ENCODE assay signal across 1 cellular context in the genomic region with DNA sequence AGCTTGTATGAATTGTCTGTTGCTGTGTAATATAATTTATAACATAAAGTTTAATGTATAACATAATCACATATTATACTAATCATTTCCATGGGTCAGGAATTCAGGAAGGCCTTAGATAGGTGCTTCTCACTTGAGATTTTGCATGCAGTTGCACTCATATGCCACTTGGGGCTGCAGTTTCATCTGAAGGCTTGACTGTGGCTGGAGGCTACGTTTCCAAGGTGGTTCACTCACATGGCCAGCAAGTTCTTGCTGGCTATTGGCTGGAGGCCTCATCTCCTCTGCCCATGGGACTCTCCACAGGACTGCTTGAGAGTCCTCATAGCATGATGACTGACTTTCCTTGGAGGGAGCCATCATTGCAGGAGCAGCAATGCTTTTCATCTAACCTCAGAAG.
TF ChIP-seq lines count a peak whose summit lies in the region.

No MANE protein-coding gene starts in this region.

TF ChIP-seq in HEK293, 187 proteins besides CTCF, POLR2A, EP300 and RAD21 (continued from another document):
- TF ChIP-seq, protein P1, sequence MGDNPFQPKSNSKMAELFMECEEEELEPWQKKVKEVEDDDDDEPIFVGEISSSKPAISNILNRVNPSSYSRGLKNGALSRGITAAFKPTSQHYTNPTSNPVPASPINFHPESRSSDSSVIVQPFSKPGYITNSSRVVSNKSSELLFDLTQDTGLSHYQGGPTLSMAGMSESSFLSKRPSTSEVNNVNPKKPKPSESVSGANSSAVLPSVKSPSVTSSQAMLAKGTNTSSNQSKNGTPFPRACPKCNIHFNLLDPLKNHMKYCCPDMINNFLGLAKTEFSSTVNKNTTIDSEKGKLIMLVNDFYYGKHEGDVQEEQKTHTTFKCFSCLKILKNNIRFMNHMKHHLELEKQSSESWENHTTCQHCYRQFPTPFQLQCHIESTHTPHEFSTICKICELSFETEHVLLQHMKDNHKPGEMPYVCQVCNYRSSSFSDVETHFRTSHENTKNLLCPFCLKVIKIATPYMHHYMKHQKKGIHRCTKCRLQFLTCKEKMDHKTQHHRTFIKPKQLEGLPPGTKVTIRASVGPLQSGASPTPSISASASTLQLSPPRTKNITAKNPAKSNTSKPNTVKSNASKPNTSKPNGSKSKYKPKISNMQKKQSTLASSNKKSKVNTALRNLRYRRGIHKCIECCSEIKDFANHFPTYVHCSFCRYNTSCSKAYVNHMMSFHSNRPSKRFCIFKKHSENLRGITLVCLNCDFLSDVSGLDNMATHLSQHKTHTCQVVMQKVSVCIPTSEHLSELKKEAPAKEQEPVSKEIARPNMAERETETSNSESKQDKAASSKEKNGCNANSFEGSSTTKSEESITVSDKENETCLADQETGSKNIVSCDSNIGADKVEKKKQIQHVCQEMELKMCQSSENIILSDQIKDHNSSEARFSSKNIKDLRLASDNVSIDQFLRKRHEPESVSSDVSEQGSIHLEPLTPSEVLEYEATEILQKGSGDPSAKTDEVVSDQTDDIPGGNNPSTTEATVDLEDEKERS (tag by site-specific recombination; IDR thresholded peaks at IDR 0.05): 0 out of 2 replicates have a peak, but pooled peaks have one; percentile 17
- TF ChIP-seq, protein P2, sequence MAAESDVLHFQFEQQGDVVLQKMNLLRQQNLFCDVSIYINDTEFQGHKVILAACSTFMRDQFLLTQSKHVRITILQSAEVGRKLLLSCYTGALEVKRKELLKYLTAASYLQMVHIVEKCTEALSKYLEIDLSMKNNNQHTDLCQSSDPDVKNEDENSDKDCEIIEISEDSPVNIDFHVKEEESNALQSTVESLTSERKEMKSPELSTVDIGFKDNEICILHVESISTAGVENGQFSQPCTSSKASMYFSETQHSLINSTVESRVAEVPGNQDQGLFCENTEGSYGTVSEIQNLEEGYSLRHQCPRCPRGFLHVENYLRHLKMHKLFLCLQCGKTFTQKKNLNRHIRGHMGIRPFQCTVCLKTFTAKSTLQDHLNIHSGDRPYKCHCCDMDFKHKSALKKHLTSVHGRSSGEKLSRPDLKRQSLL (tag by site-specific recombination; IDR thresholded peaks at IDR 0.05): no peak
